Comparison of ENCODE assay signal across 18 cellular contexts in genomic region chr2:195622966-195623365, GRCh38. TPM values are rescaled to one million over a fixed set of nuclear protein-coding genes. Genes with fewer than 3 reads are reported as not detected.
DNase-seq lines count a peak whose midpoint lies in the region; ATAC-seq, FAIRE-seq and TF ChIP-seq lines count a peak whose summit lies in the region.
"Had no signal": no experiment of that assay in that cellular context is flagged by ENCODE, and none has a peak within 500 bp of the region (broad histone marks: within the 10 kb centered on the region; RNA-seq: fewer than 3 reads in every experiment).

No MANE protein-coding gene starts in this region.

- CTCF ChIA-PET in WTC11 (lab: Charles Lee) = no interaction called here

- no peak for FAIRE-seq in GM12892 (lab: Jason Lieb, UNC)

- H3K36me3 Mint-ChIP-seq in WTC11 = peaks cover 3% of the 10 kb centered on the region; the same call in 1 of the 2 replicates
- H3K36me3 Mint-ChIP-seq: brain; stimulated activated memory B cell treated with anti-CD40 and anti-IgM and Interleukin-4, amounts not matched to agents 10 μg/mL and 1 μg/mL and 100 μg/mL, for 72 hours had no signal

- peak; percentile 91 for DNase-seq in Caki2 (ENCODE audit: low read depth)
- no peak for DNase-seq in WTC11 (ENCODE audit: low spot score)
- no peak for DNase-seq in GM12892 (ENCODE audit: insufficient read length)
- no peak for DNase-seq in psoas muscle
- DNase-seq in Peyer's patch = no peak
- no peak for DNase-seq in A172 (ENCODE audit: low spot score)
- DNase-seq: activated gamma-delta T cell treated with Interleukin-2 at 50 U/mL for 16 hours; DMS153; glutamatergic neuron; left colon; naive thymus-derived CD4-positive, alpha-beta T cell; NCI-H1092; stimulated activated CD4-positive, alpha-beta T cell treated with anti-CD3 and anti-CD28 coated beads, Interleukin-4, amount 100 ng/mL, for 1 hour had no signal

- no peak overlapping the region for H3K4me3 Mint-ChIP-seq in WTC11
- H3K4me3 Mint-ChIP-seq: brain; naive thymus-derived CD4-positive, alpha-beta T cell; stimulated activated memory B cell treated with anti-CD40 and anti-IgM and Interleukin-4, amounts not matched to agents 10 μg/mL and 1 μg/mL and 100 μg/mL, for 72 hours; T-helper 1 cell treated with Interleukin-12 subunit alpha and Interleukin-12 subunit beta and Interleukin-4 antibody, amounts not matched to agents 30 μg/mL and 1 μg/mL, for 36 hours had no signal

- peaks cover 31% of the 10 kb centered on the region for H3K4me1 Mint-ChIP-seq in WTC11
- H3K4me1 Mint-ChIP-seq: brain had no signal

- H3K27ac ChIP-seq in psoas muscle (no peak overlapping the region), Peyer's patch (no peak overlapping the region)

- H3K27me3 ChIP-seq in psoas muscle (ENCODE audit: insufficient read depth in 3 of 3, low read length in 2 of 3) (no peaks in the 10 kb centered on the region), Peyer's patch (no peaks in the 10 kb centered on the region)

- TF ChIP-seq POLR2A in GM12892 (IDR thresholded peaks at IDR 0.05; ENCODE audit: low read depth, low read length) (no peak), Peyer's patch (IDR thresholded peaks at IDR 0.05) (no peak)

- in situ Hi-C loops in Caki2 (cut with HindIII; ENCODE audit: low pct_unique_long_range_greater_than_20kb, low sequenced_read_pairs) = no loop called here

- no peaks in the 10 kb centered on the region for H3K4me1 ChIP-seq in psoas muscle
- H3K4me1 ChIP-seq in Peyer's patch = no peaks in the 10 kb centered on the region

- no peaks in the 10 kb centered on the region for H3K9me3 Mint-ChIP-seq in WTC11
- H3K9me3 Mint-ChIP-seq: brain; naive thymus-derived CD4-positive, alpha-beta T cell; stimulated activated memory B cell treated with anti-CD40 and anti-IgM and Interleukin-4, amounts not matched to agents 10 μg/mL and 1 μg/mL and 100 μg/mL, for 72 hours; T-helper 1 cell treated with Interleukin-12 subunit alpha and Interleukin-12 subunit beta and Interleukin-4 antibody, amounts not matched to agents 30 μg/mL and 1 μg/mL, for 36 hours had no signal

- no peak for TF ChIP-seq CTCF in WTC11 (IDR thresholded peaks at IDR 0.05)
- TF ChIP-seq CTCF in psoas muscle (IDR thresholded peaks at IDR 0.05) = no peak
- TF ChIP-seq CTCF in Peyer's patch (IDR thresholded peaks at IDR 0.05) = no peak

- no peak overlapping the region for H3K4me3 ChIP-seq in psoas muscle
- H3K4me3 ChIP-seq in Peyer's patch = no peak overlapping the region

- no peaks in the 10 kb centered on the region for H3K27me3 Mint-ChIP-seq in WTC11 (ENCODE audit: low read depth)
- H3K27me3 Mint-ChIP-seq: brain; naive thymus-derived CD4-positive, alpha-beta T cell; stimulated activated memory B cell treated with anti-CD40 and anti-IgM and Interleukin-4, amounts not matched to agents 10 μg/mL and 1 μg/mL and 100 μg/mL, for 72 hours had no signal

- no peaks in the 10 kb centered on the region for H3K9me3 ChIP-seq in psoas muscle
- H3K9me3 ChIP-seq in Peyer's patch = no peaks in the 10 kb centered on the region

- ATAC-seq in GM19025 (IDR thresholded peaks at IDR 0.05; ENCODE audit: low read depth, unreplicated experiment) (peak; percentile 73), HG03196 (IDR thresholded peaks at IDR 0.05; ENCODE audit: unreplicated experiment) (peak; percentile 90), WTC11 (no peak), psoas muscle (no peak)
- ATAC-seq: left colon; naive thymus-derived CD4-positive, alpha-beta T cell; stimulated activated memory B cell treated with anti-CD40 and anti-IgM and Interleukin-4, amounts not matched to agents 10 μg/mL and 1 μg/mL and 100 μg/mL, for 72 hours had no signal

- intact Hi-C loops in psoas muscle (cut with DNase I) = no loop called here

- peak overlapping the region; percentile 21; the same call in 1 of the 2 replicates for H3K27ac Mint-ChIP-seq in WTC11
- H3K27ac Mint-ChIP-seq: brain; naive thymus-derived CD4-positive, alpha-beta T cell; T-helper 1 cell treated with Interleukin-12 subunit alpha and Interleukin-12 subunit beta and Interleukin-4 antibody, amounts not matched to agents 30 μg/mL and 1 μg/mL, for 36 hours had no signal

- H3K36me3 ChIP-seq in psoas muscle (ENCODE audit: insufficient read depth in 1 of 2, low read depth in 1 of 2) (no peaks in the 10 kb centered on the region), Peyer's patch (no peaks in the 10 kb centered on the region)

- POLR2A ChIA-PET in WTC11 (lab: Charles Lee) = interaction anchor here (0.7 kb wide), 1 partner anchor 408 kb away, joined by 5 read pairs; no protein-coding TSS in a partner anchor

TF ChIP-seq in WTC11, 78 proteins besides CTCF, POLR2A, EP300 and RAD21:
- TF ChIP-seq HMGXB4 (CRISPR knock-in tag; IDR thresholded peaks at IDR 0.05) (no peak), MYBL2 (CRISPR knock-in tag; IDR thresholded peaks at IDR 0.05) (no peak), OVOL2 (CRISPR knock-in tag; IDR thresholded peaks at IDR 0.05; ENCODE audit: borderline replicate concordance) (no peak), ZBTB21 (CRISPR knock-in tag; IDR thresholded peaks at IDR 0.05; ENCODE audit: borderline replicate concordance) (no peak), GABPB1 (CRISPR knock-in tag; IDR thresholded peaks at IDR 0.05) (no peak), ZNF532 (CRISPR knock-in tag; IDR thresholded peaks at IDR 0.05; ENCODE audit: borderline replicate concordance) (no peak)

RNA-seq across cellular contexts. Expression of gene SLC39A10, which starts 34.1 kb away (rescaled TPM):
- total RNA-seq in Caki2 (2014; rRNA removed; shearing (Covaris generic); ENCODE audit: low replicate concordance) = 27.1 and 31.9 TPM in 2 replicates
- total RNA-seq in WTC11 (2021) (141 to 167 TPM (median 144 TPM) in 3 replicates), psoas muscle (1 to 10 TPM; 3.8 to 7.7 (median 6.3) TPM), Peyer's patch (10 to 100 TPM in 2 of 4 donors, 1 to 10 TPM in 2; 6.0 to 30.5 (median 10.3) TPM)
- polyA plus RNA-seq in GM12892 (2012; ENCODE audit: missing spikeins) = 3.5 TPM
- 1 to 10 TPM in 2 of 3 donors, under 1 TPM in 1; 0.98 to 2.2 (median 1.7) TPM for polyA plus RNA-seq in psoas muscle
- total RNA-seq in A172 (2014; rRNA removed; shearing (Covaris generic)) = 38.7 and 46.4 TPM in 2 replicates

Comparison
In these comparisons a context has a peak if more than half of its experiments do, and no peak if none do; other contexts are left out.
1. ATAC-seq: peak in GM19025 (single experiment) and HG03196 (single experiment); none in WTC11 (single experiment) and psoas muscle (0 of 4).